ENCODE assay signal across 8 cellular contexts in genomic region chr7:97872025-97872669, GRCh38. TPM values are rescaled to one million over a fixed set of nuclear protein-coding genes. Genes with fewer than 3 reads are reported as not detected.
DNase-seq lines count a peak whose midpoint lies in the region; ATAC-seq and TF ChIP-seq lines count a peak whose summit lies in the region.

ASNS (minus strand) TSS chr7:97872408; CDS start chr7:97869156, 3,252 bp downstream.

- H3K4me1 ChIP-seq in HUES64 (ENCODE audit: insufficient read depth, low read length) (peaks cover 8% of the 10 kb centered on the region; the same call in 1 of the 2 replicates), mononuclear cell (ENCODE audit: insufficient read depth, low read length) (peaks cover 16% of the 10 kb centered on the region)

- DNase-seq in D341Med (ENCODE audit: low spot score), result peak; percentile 94
- DNase-seq in OCI-M1 (lab: John Stamatoyannopoulos, UW), result peak; percentile 100
- peak; percentile 90 for DNase-seq in activated T-cell treated with anti-CD3 and anti-CD28 coated beads for 24 hours (ENCODE audit: low read depth)
- DNase-seq in epithelial cell of esophagus (ENCODE audit: low read depth), result peak; percentile 97
- DNase-seq in stimulated activated CD8-positive, alpha-beta memory T cell treated with anti-CD3 and anti-CD28 coated beads, Interleukin-2, amount 100 ng/mL, for 48 hours (ENCODE audit: low read depth in 2 of 2), result peak; percentile 88 to 89

- H3K9ac ChIP-seq in HUES64 (ENCODE audit: low read depth, low read length), result peak within 1 kb of the TSS; percentile 96

- H3K4me3 ChIP-seq in HUES64 (ENCODE audit: low read length) (peak within 1 kb of the TSS; percentile 86), epithelial cell of esophagus (ENCODE audit: low read length) (peak within 1 kb of the TSS; percentile 71), mononuclear cell (ENCODE audit: low read length) (peak within 1 kb of the TSS; percentile 54)

- no peak for TF ChIP-seq CTCF in epithelial cell of esophagus (IDR thresholded peaks at IDR 0.05; ENCODE audit: insufficient read depth, low read depth, low read length, missing control alignments)

- H3K27ac ChIP-seq in HUES64 (ENCODE audit: low read depth, low read length), result peak within 1 kb of the TSS; percentile 99; the same call in 1 of the 2 replicates

- ATAC-seq in GM21515 (IDR thresholded peaks at IDR 0.05; ENCODE audit: unreplicated experiment), result peak; percentile 100

- H3K36me3 ChIP-seq in HUES64 (ENCODE audit: insufficient read depth, low read length), result peaks cover 18% of the 10 kb centered on the region

- under 1% methylated on average over 58 of the region's 58 CpGs for WGBS in HUES64

- H3K27me3 ChIP-seq in HUES64 (ENCODE audit: insufficient read depth, low read length) (peaks cover 10% of the 10 kb centered on the region), mononuclear cell (ENCODE audit: insufficient read depth, low read length) (no peaks in the 10 kb centered on the region)

- H3K9me3 ChIP-seq in HUES64 (ENCODE audit: insufficient read depth, low read depth, low read length) (no peaks in the 10 kb centered on the region), mononuclear cell (ENCODE audit: low read depth, low read length) (no peaks in the 10 kb centered on the region)

RNA-seq across cellular contexts. Expression of gene ASNS, which starts in this region (rescaled TPM):
- polyA plus RNA-seq in HUES64 (2013, experiment 1 of 2), result 62.8 TPM
- 73.0 TPM for polyA plus RNA-seq in HUES64 (2013, experiment 2 of 2)
- total RNA-seq in mononuclear cell, result 12.1 TPM

Comparison
In these comparisons a context has a peak if more than half of its experiments do, and no peak if none do; other contexts are left out.
1. Peak in every context shown above with its lines: DNase-seq, ATAC-seq, H3K4me3 ChIP-seq and H3K27ac ChIP-seq.